29 cellular contexts compared by ENCODE assay signal in the genomic region with DNA sequence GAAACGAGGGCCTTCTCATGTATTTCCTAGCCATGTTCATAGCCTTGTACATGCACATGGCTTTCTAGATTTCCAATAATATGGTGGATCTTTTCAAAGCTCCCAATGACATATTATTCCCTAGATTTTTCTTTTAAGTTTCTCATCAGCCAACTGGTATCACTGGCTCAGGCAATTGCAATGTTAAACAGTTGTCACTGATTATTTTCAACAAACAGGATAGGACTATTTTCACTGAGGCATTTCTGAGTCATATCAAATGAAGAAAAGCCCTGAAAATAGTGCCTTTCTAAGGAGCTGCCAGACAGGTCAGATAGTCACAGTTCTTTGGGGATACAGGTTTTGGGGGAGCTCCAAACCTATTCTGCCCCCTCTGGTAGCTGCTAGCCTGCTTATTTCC.
"Had no signal": no experiment of that assay in that cellular context is flagged by ENCODE, and none has a peak within 500 bp of the region (broad histone marks: within the 10 kb centered on the region; RNA-seq: fewer than 3 reads in every experiment).

No MANE protein-coding gene starts in this region.

- H3K36me3 ChIP-seq: stomach, suprapubic skin, thoracic aorta, thyroid gland, tibial artery, tibial nerve, transverse colon, upper lobe of left lung, upper lobe of right lung, uterus, vagina had no signal

- FAIRE-seq: urothelium cell line had no signal

- H3K4me1 ChIP-seq: suprapubic skin, testis, thyroid gland, upper lobe of left lung, upper lobe of right lung, uterus had no signal

- H3K4me3 ChIP-seq: stomach, suprapubic skin, testis, thoracic aorta, thyroid gland, tibial artery, tibial nerve, transverse colon, upper lobe of left lung, upper lobe of right lung, uterus, vagina had no signal

- DNase-seq: stimulated activated CD4-positive, alpha-beta T cell treated with anti-CD3 and anti-CD28 coated beads, Interleukin-2, amount 100 ng/mL, for 48 hours; stimulated activated CD4-positive, alpha-beta T cell treated with anti-CD3 and anti-CD28 coated beads, Interleukin-4, amount 100 ng/mL, for 1 hour; stimulated activated CD4-positive, alpha-beta T cell treated with anti-CD3 and anti-CD28 coated beads, Interleukin-4, amount 100 ng/mL, for 24 hours; stimulated activated CD4-positive, alpha-beta T cell treated with anti-CD3 and anti-CD28 coated beads, Interleukin-4, amount 100 ng/mL, for 4 hours; stimulated activated CD8-positive, alpha-beta memory T cell treated with anti-CD3 and anti-CD28 coated beads, Interleukin-4, amount 100 ng/mL, for 48 hours; stimulated activated naive B cell treated with anti-CD40 and anti-IgM and Interleukin-4, amounts not matched to agents 10 μg/mL and 1 μg/mL and 100 μg/mL, for 72 hours; stimulated activated naive CD4-positive, alpha-beta T cell; stimulated activated naive CD4-positive, alpha-beta T cell treated with Interleukin-2 at 50 U/mL for 16 hours; stimulated activated naive CD8-positive, alpha-beta T cell treated with anti-CD3 and anti-CD28 coated beads, Interleukin-15, amount 100 ng/mL, for 72 hours; stimulated activated naive CD8-positive, alpha-beta T cell treated with anti-CD3 and anti-CD28 coated beads, Interleukin-15, Interleukin-2, amounts not matched to agents 100 U/mL and 50 U/mL, for 24 hours; stomach; substantia nigra; testis; thyroid gland; tibial artery; transverse colon; trophoblast cell; upper lobe of left lung; upper lobe of right lung; uterus had no signal

- H3K27me3 Mint-ChIP-seq: type B pancreatic cell had no signal

- H3K9me3 ChIP-seq: testis, thyroid gland, uterus had no signal

- H3K27ac Mint-ChIP-seq: stimulated activated effector memory CD8-positive, alpha-beta T cell treated with anti-CD3 and anti-CD28 coated beads, Interleukin-12 subunit alpha, Interleukin-12 subunit beta, amount 100 ng/mL, for 72 hours; stimulated activated memory B cell treated with anti-CD40 and anti-IgM and Interleukin-4, amounts not matched to agents 10 μg/mL and 1 μg/mL and 100 μg/mL, for 72 hours; stimulated activated naive B cell treated with anti-CD40 and anti-IgM and Interleukin-4, amounts not matched to agents 10 μg/mL and 1 μg/mL and 100 μg/mL, for 72 hours; stimulated activated naive CD8-positive, alpha-beta T cell treated with anti-CD3 and anti-CD28 coated beads, Interleukin-15, amount 100 ng/mL, for 72 hours; stimulated activated naive CD8-positive, alpha-beta T cell treated with anti-CD3 and anti-CD28 coated beads, Interleukin-15, Interleukin-2, amounts not matched to agents 100 ng/mL and 50 ng/mL, for 24 hours; type B pancreatic cell had no signal

- H3K36me3 Mint-ChIP-seq: stimulated activated effector memory CD8-positive, alpha-beta T cell treated with anti-CD3 and anti-CD28 coated beads, Interleukin-12 subunit alpha, Interleukin-12 subunit beta, amount 100 ng/mL, for 72 hours; type B pancreatic cell had no signal

- H3K27me3 ChIP-seq: stomach, suprapubic skin, testis, thyroid gland, tibial nerve, transverse colon, upper lobe of left lung, upper lobe of right lung, uterus, vagina had no signal

- ATAC-seq: stimulated activated effector memory CD8-positive, alpha-beta T cell treated with anti-CD3 and anti-CD28 coated beads, Interleukin-12 subunit alpha, Interleukin-12 subunit beta, amount 100 ng/mL, for 72 hours; stimulated activated memory B cell treated with anti-CD40 and anti-IgM and Interleukin-4, amounts not matched to agents 10 μg/mL and 1 μg/mL and 100 μg/mL, for 72 hours; stimulated activated naive B cell treated with anti-CD40 and anti-IgM and Interleukin-4, amounts not matched to agents 10 μg/mL and 1 μg/mL and 100 μg/mL, for 72 hours; stimulated activated naive CD8-positive, alpha-beta T cell treated with anti-CD3 and anti-CD28 coated beads, Interleukin-15, amount 100 ng/mL, for 72 hours; stimulated activated naive CD8-positive, alpha-beta T cell treated with anti-CD3 and anti-CD28 coated beads, Interleukin-15, Interleukin-2, amounts not matched to agents 100 U/mL and 50 U/mL, for 24 hours; upper lobe of right lung had no signal

- H3K27ac ChIP-seq: stomach, suprapubic skin, testis, thoracic aorta, thyroid gland, tibial artery, tibial nerve, transverse colon, upper lobe of left lung, upper lobe of right lung, uterus, vagina had no signal

- H3K4me3 Mint-ChIP-seq: stimulated activated effector memory CD8-positive, alpha-beta T cell treated with anti-CD3 and anti-CD28 coated beads, Interleukin-12 subunit alpha, Interleukin-12 subunit beta, amount 100 ng/mL, for 72 hours; stimulated activated memory B cell treated with anti-CD40 and anti-IgM and Interleukin-4, amounts not matched to agents 10 μg/mL and 1 μg/mL and 100 μg/mL, for 72 hours; stimulated activated naive B cell treated with anti-CD40 and anti-IgM and Interleukin-4, amounts not matched to agents 10 μg/mL and 1 μg/mL and 100 μg/mL, for 72 hours; stimulated activated naive CD8-positive, alpha-beta T cell treated with anti-CD3 and anti-CD28 coated beads, Interleukin-15, amount 100 ng/mL, for 72 hours; stimulated activated naive CD8-positive, alpha-beta T cell treated with anti-CD3 and anti-CD28 coated beads, Interleukin-15, Interleukin-2, amounts not matched to agents 100 ng/mL and 50 ng/mL, for 24 hours; type B pancreatic cell had no signal
